ENCODE assay signal across 21 cellular contexts in genomic region chr7:83077328-83077727, GRCh38.
"Had no signal": no experiment of that assay in that cellular context is flagged by ENCODE, and none has a peak within 500 bp of the region (broad histone marks: within the 10 kb centered on the region; RNA-seq: fewer than 3 reads in every experiment).

No MANE protein-coding gene starts in this region.

- H3K27ac Mint-ChIP-seq: activated CD4-positive, alpha-beta T cell treated with anti-CD3 and anti-CD28 coated beads for 36 hours; activated CD8-positive, alpha-beta T cell treated with anti-CD3 and anti-CD28 coated beads for 36 hours; activated naive CD4-positive, alpha-beta T cell treated with anti-CD3 and anti-CD28 coated beads, Interleukin-2, amount 50 U/mL, for 24 hours; immature natural killer cell; T-helper 17 cell had no signal

- ATAC-seq: activated CD4-positive, alpha-beta T cell treated with anti-CD3 and anti-CD28 coated beads for 36 hours; activated CD8-positive, alpha-beta T cell treated with anti-CD3 and anti-CD28 coated beads for 36 hours; gastrocnemius medialis; heart left ventricle; left colon; lower lobe of right lung; T-helper 17 cell; upper lobe of right lung had no signal

- H3K4me1 Mint-ChIP-seq: activated CD4-positive, alpha-beta T cell treated with anti-CD3 and anti-CD28 coated beads for 36 hours; activated naive CD4-positive, alpha-beta T cell treated with anti-CD3 and anti-CD28 coated beads, Interleukin-2, amount 50 U/mL, for 24 hours; immature natural killer cell; T-helper 17 cell had no signal

- H3K36me3 Mint-ChIP-seq: activated naive CD4-positive, alpha-beta T cell treated with anti-CD3 and anti-CD28 coated beads, Interleukin-2, amount 50 U/mL, for 24 hours; immature natural killer cell had no signal

- H3K4me3 ChIP-seq: breast epithelium, gastrocnemius medialis, heart left ventricle, lower lobe of right lung, sigmoid colon, stomach, testis, upper lobe of right lung had no signal

- H3K27me3 Mint-ChIP-seq: activated CD4-positive, alpha-beta T cell treated with anti-CD3 and anti-CD28 coated beads for 36 hours; activated CD8-positive, alpha-beta T cell treated with anti-CD3 and anti-CD28 coated beads for 36 hours; activated naive CD4-positive, alpha-beta T cell treated with anti-CD3 and anti-CD28 coated beads, Interleukin-2, amount 50 U/mL, for 24 hours; T-helper 17 cell had no signal

- DNase-seq: activated CD4-positive, alpha-beta T cell treated with anti-CD3 and anti-CD28 coated beads for 36 hours; activated CD8-positive, alpha-beta memory T cell treated with anti-CD3 and anti-CD28 coated beads, Interleukin-2, amount 50 U/mL, for 4 hours; activated CD8-positive, alpha-beta T cell treated with anti-CD3 and anti-CD28 coated beads for 36 hours; activated effector memory CD4-positive, alpha-beta T cell treated with anti-CD3 and anti-CD28 coated beads, Interleukin-2, amount 50 U/mL, for 16 hours; activated T-cell treated with anti-CD3 and anti-CD28 coated beads, Interleukin-2, amount 50 U/mL, for 48 hours; amniotic stem cell; gastrocnemius medialis; heart left ventricle; immature natural killer cell; left colon; lower lobe of right lung; midbrain; sigmoid colon; stimulated activated CD4-positive, alpha-beta T cell treated with anti-CD3 and anti-CD28 coated beads, Interleukin-1b, Interleukin-23, amount 100 ng/mL, for 48 hours; stomach; T-helper 17 cell; testis; upper lobe of right lung had no signal

- H3K9me3 Mint-ChIP-seq: activated naive CD4-positive, alpha-beta T cell treated with anti-CD3 and anti-CD28 coated beads, Interleukin-2, amount 50 U/mL, for 24 hours; neural crest cell had no signal

- H3K4me3 Mint-ChIP-seq: activated CD4-positive, alpha-beta T cell treated with anti-CD3 and anti-CD28 coated beads for 36 hours; activated CD8-positive, alpha-beta T cell treated with anti-CD3 and anti-CD28 coated beads for 36 hours; activated naive CD4-positive, alpha-beta T cell treated with anti-CD3 and anti-CD28 coated beads, Interleukin-2, amount 50 U/mL, for 24 hours; immature natural killer cell; neural crest cell; T-helper 17 cell had no signal
